Comparison of ENCODE assay signal across 19 cellular contexts in the genomic region with DNA sequence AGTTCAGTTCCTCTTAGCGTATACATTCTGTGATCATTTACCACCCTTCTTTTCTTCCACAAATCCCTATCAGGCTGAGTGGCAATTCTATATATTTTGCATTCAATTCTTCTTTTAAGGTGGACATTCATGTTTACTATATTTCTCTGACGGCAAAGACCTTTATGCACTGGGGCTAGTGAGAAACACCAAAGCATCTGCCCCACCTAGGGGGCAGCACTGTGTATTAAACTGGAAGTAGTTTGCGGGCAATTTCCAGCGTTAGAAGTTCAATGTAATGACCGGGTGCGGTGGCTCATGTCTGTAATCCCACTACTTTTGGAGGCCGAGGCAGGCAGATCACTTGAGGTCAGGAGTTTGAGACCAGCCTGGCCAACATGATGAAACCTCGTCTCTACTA. TPM values are rescaled to one million over a fixed set of nuclear protein-coding genes. Genes with fewer than 3 reads are reported as not detected.
"Had no signal": no experiment of that assay in that cellular context is flagged by ENCODE, and none has a peak within 500 bp of the region (broad histone marks: within the 10 kb centered on the region; RNA-seq: fewer than 3 reads in every experiment).

No MANE protein-coding gene starts in this region.

- H3K9me3 ChIP-seq: neutrophil, thoracic aorta had no signal

- H3K36me3 Mint-ChIP-seq: activated naive CD4-positive, alpha-beta T cell treated with anti-CD3 and anti-CD28 coated beads, Interleukin-2, amount 10 ng/mL, durations not matched to agents 7 days and 5 days; immature natural killer cell had no signal

- DNase-seq: activated CD4-positive, alpha-beta T cell treated with anti-CD3 and anti-CD28 coated beads, Interleukin-2, amount 50 U/mL, for 1 hour; activated CD4-positive, CD25-positive, alpha-beta regulatory T cell; activated naive CD4-positive, alpha-beta T cell treated with anti-CD3 and anti-CD28 coated beads, Interleukin-2, amount 10 ng/mL, durations not matched to agents 7 days and 5 days; foreskin fibroblast; glutamatergic neuron; hypothalamus; immature natural killer cell; mesenchymal stem cell; natural killer cell; stimulated activated CD4-positive, alpha-beta T cell treated with anti-CD3 and anti-CD28 coated beads, Interleukin-12 subunit alpha, Interleukin-12 subunit beta, amount 100 ng/mL, for 4 hours; stimulated activated CD4-positive, alpha-beta T cell treated with anti-CD3 and anti-CD28 coated beads, Interleukin-2, amount 100 ng/mL, for 24 hours; T-helper 2 cell had no signal

- H3K27me3 Mint-ChIP-seq: activated naive CD4-positive, alpha-beta T cell treated with anti-CD3 and anti-CD28 coated beads, Interleukin-2, amount 10 ng/mL, durations not matched to agents 7 days and 5 days had no signal

- FAIRE-seq: colon, endometrium, TTC549 had no signal

- H3K4me1 Mint-ChIP-seq: activated naive CD4-positive, alpha-beta T cell treated with anti-CD3 and anti-CD28 coated beads, Interleukin-2, amount 10 ng/mL, durations not matched to agents 7 days and 5 days; immature natural killer cell; natural killer cell had no signal

- H3K27ac Mint-ChIP-seq: activated naive CD4-positive, alpha-beta T cell treated with anti-CD3 and anti-CD28 coated beads, Interleukin-2, amount 10 ng/mL, durations not matched to agents 7 days and 5 days; activated T-helper 2 cell treated with anti-CD3 and anti-CD28 coated beads, Interferon-gamma antibody, Interleukin-2, Interleukin-4, amounts not matched to agents 10 μg/mL and 5 μg/mL and 100 μg/mL, durations not matched to agents 14 hours and 24 hours and 36 hours; immature natural killer cell; natural killer cell had no signal

- H3K27me3 ChIP-seq: cardiac muscle cell, neutrophil had no signal

- H3K4me3 Mint-ChIP-seq: activated naive CD4-positive, alpha-beta T cell treated with anti-CD3 and anti-CD28 coated beads, Interleukin-2, amount 10 ng/mL, durations not matched to agents 7 days and 5 days; immature natural killer cell; natural killer cell had no signal

- H3K27ac ChIP-seq: cardiac muscle cell, neutrophil, thoracic aorta had no signal

- H3K4me3 ChIP-seq: cardiac muscle cell, thoracic aorta had no signal

RNA-seq across cellular contexts. Expression of a gene that starts 27.9 kb away (rescaled TPM):
- total RNA-seq: activated T-helper 2 cell treated with anti-CD3 and anti-CD28 coated beads, Interferon-gamma antibody, Interleukin-2, Interleukin-4, amounts not matched to agents 10 μg/mL and 5 μg/mL and 100 μg/mL, durations not matched to agents 14 hours and 24 hours and 36 hours; natural killer cell had no signal
